In genomic region chr7:55054252-55054651, GRCh38 we compare ENCODE assay signal across 14 cellular contexts. TPM values are rescaled to one million over a fixed set of nuclear protein-coding genes. Genes with fewer than 3 reads are reported as not detected.
A peak's percentile ranks its signal among the peaks of the same experiment; 100 is the strongest.
DNase-seq lines count a peak whose midpoint lies in the region; ATAC-seq and TF ChIP-seq lines count a peak whose summit lies in the region.
"Had no signal": no experiment of that assay in that cellular context is flagged by ENCODE, and none has a peak within 500 bp of the region (broad histone marks: within the 10 kb centered on the region; RNA-seq: fewer than 3 reads in every experiment).

No MANE protein-coding gene starts in this region.

- H3K27ac ChIP-seq in breast epithelium (peak overlapping the region; percentile 83 to 92), mesenchymal stem cell (ENCODE audit: low read length, poor library complexity, severe bottlenecking) (peak overlapping the region; percentile 17), smooth muscle cell (ENCODE audit: low read depth) (peak overlapping the region; percentile 94)

- no peaks in the 10 kb centered on the region for H3K27me3 ChIP-seq in breast epithelium
- H3K27me3 ChIP-seq in mesenchymal stem cell (ENCODE audit: control insufficient read depth in 1 of 2, insufficient read depth in 1 of 2, low read length in 2 of 2), result no peaks in the 10 kb centered on the region
- no peaks in the 10 kb centered on the region for H3K27me3 ChIP-seq in smooth muscle cell (ENCODE audit: low read depth)

- WGBS in mesenchymal stem cell, result 96% methylated on average over 9 of the region's 9 CpGs
- 81% methylated on average over 9 of the region's 9 CpGs for WGBS in smooth muscle cell (ENCODE audit: low lambda C conversion rate)

- intact Hi-C loops in breast epithelium (cut with DNase I; ENCODE audit: low total_unique reads), result no loop called here

- H2BK15ac ChIP-seq in mesenchymal stem cell (ENCODE audit: low read depth, poor library complexity, severe bottlenecking), result no peak overlapping the region

- H3K4me3 ChIP-seq in breast epithelium (peak overlapping the region in 2 of 3 donors; percentile 15 to 49), mesenchymal stem cell (ENCODE audit: insufficient read depth in 1 of 2, low read depth in 1 of 2, low read length in 2 of 2) (peak overlapping the region in 1 of 2 experiments; percentile 21), smooth muscle cell (no peak overlapping the region)

- no peaks in the 10 kb centered on the region for H4K20me1 ChIP-seq in smooth muscle cell (ENCODE audit: low read depth)

- peak overlapping the region; percentile 86 for H4K91ac ChIP-seq in mesenchymal stem cell (ENCODE audit: low read length)

- H3K4me1 ChIP-seq in breast epithelium (peaks cover 7 to 18% of the 10 kb centered on the region in 2 donors), mesenchymal stem cell (ENCODE audit: control insufficient read depth, insufficient read depth, low read depth, low read length) (peaks cover 35% of the 10 kb centered on the region), smooth muscle cell (ENCODE audit: low read depth) (peaks cover 3% of the 10 kb centered on the region)

- H3K9me3 ChIP-seq in breast epithelium (no peaks in the 10 kb centered on the region), mesenchymal stem cell (ENCODE audit: control insufficient read depth, low read length) (no peaks in the 10 kb centered on the region), smooth muscle cell (replicated peaks; ENCODE audit: low read depth) (no peaks in the 10 kb centered on the region)
- H3K9me3 ChIP-seq: SK-N-SH had no signal

- H4K8ac ChIP-seq in mesenchymal stem cell (ENCODE audit: low read length), result peak overlapping the region; percentile 69

- no peak for TF ChIP-seq POLR2A in breast epithelium (IDR thresholded peaks at IDR 0.05)

- H3K9ac ChIP-seq in mesenchymal stem cell (ENCODE audit: low read length) (peak overlapping the region; percentile 64), smooth muscle cell (ENCODE audit: low read depth) (peak overlapping the region; percentile 75)

- peak overlapping the region; percentile 57 to 96 for H2BK12ac ChIP-seq in mesenchymal stem cell (ENCODE audit: low read length in 2 of 2)

- peak overlapping the region in 1 of 2 experiments; percentile 58 for H3K4ac ChIP-seq in mesenchymal stem cell (ENCODE audit: low read depth in 1 of 2, low read length in 2 of 2)

- ATAC-seq in HG03175 (IDR thresholded peaks at IDR 0.05; ENCODE audit: unreplicated experiment), result no peak
- ATAC-seq: activated CD8-positive, alpha-beta T cell treated with anti-CD3 and anti-CD28 coated beads, Interleukin-2, amount 10 ng/mL, durations not matched to agents 7 days and 5 days had no signal

- no peaks in the 10 kb centered on the region for H3K36me3 ChIP-seq in breast epithelium
- H3K36me3 ChIP-seq in mesenchymal stem cell (ENCODE audit: control insufficient read depth in 1 of 2, insufficient read depth in 2 of 2, low read depth in 1 of 2, low read length in 2 of 2), result peaks cover 0 to 5% of the 10 kb centered on the region in 2 experiments
- no peaks in the 10 kb centered on the region for H3K36me3 ChIP-seq in smooth muscle cell (ENCODE audit: low read depth)

- peak overlapping the region in 1 of 2 experiments; percentile 94 for H3K18ac ChIP-seq in mesenchymal stem cell (ENCODE audit: low read depth in 1 of 2, low read length in 2 of 2)

- TF ChIP-seq CTCF in breast epithelium (IDR thresholded peaks at IDR 0.05) (no peak), smooth muscle cell (IDR thresholded peaks at IDR 0.05; ENCODE audit: borderline replicate concordance, insufficient read depth, poor library complexity, severe bottlenecking) (no peak)

- H3F3A ChIP-seq in smooth muscle cell (ENCODE audit: low read depth), result peaks cover 4% of the 10 kb centered on the region

- peaks cover 26% of the 10 kb centered on the region for H3K79me1 ChIP-seq in mesenchymal stem cell (replicated peaks; ENCODE audit: low read length, poor library complexity, severe bottlenecking)

- H2AK5ac ChIP-seq in mesenchymal stem cell (ENCODE audit: low read length, severe bottlenecking), result peak overlapping the region; percentile 63

- peak; percentile 19 for DNase-seq in EH (ENCODE audit: low read depth)
- DNase-seq in breast epithelium (ENCODE audit: low spot score in 2 of 2), result peak in 1 of 2 donors; percentile 59
- DNase-seq in mesenchymal stem cell, result no peak
- no peak for DNase-seq in smooth muscle cell (lab: John Stamatoyannopoulos, UW; ENCODE audit: unreplicated experiment)
- DNase-seq in activated naive CD4-positive, alpha-beta T cell treated with anti-CD3 and anti-CD28 coated beads, Interleukin-2, amount 50 U/mL, for 16 hours, result no peak
- no peak for DNase-seq in 8988T
- no peak for DNase-seq in T-helper 1 cell
- DNase-seq: activated CD8-positive, alpha-beta T cell treated with anti-CD3 and anti-CD28 coated beads, Interleukin-2, amount 10 ng/mL, durations not matched to agents 7 days and 5 days; effector CD4-positive, alpha-beta T cell; KG1; NCI-H1417 treated with DMSO at 0.1 percent for 48 hours; SK-N-SH; stimulated activated CD4-positive, alpha-beta T cell treated with anti-CD3 and anti-CD28 coated beads, Interleukin-4, amount 100 ng/mL, for 1 hour had no signal

- H3K23ac ChIP-seq in mesenchymal stem cell (ENCODE audit: low read length in 2 of 2), result no peak overlapping the region

- H3K4me2 ChIP-seq in mesenchymal stem cell (ENCODE audit: low read length, poor library complexity, severe bottlenecking) (no peak overlapping the region), smooth muscle cell (peak overlapping the region; percentile 68)
- H3K4me2 ChIP-seq: SK-N-SH had no signal

- H2BK5ac ChIP-seq in mesenchymal stem cell (ENCODE audit: low read depth, low read length, poor library complexity, severe bottlenecking), result no peak overlapping the region

- H2AFZ ChIP-seq in mesenchymal stem cell (ENCODE audit: low read depth, low read length) (no peak overlapping the region), smooth muscle cell (ENCODE audit: low read depth) (no peak overlapping the region)

- no peak overlapping the region for H3K14ac ChIP-seq in mesenchymal stem cell (ENCODE audit: low read length in 2 of 2)

- no peak overlapping the region for H2BK120ac ChIP-seq in mesenchymal stem cell (ENCODE audit: low read depth, low read length)

- peaks cover 35% of the 10 kb centered on the region for H3K79me2 ChIP-seq in smooth muscle cell (ENCODE audit: low read depth)

RNA-seq across cellular contexts. Expression of gene EGFR, which starts 35.4 kb away (rescaled TPM):
- total RNA-seq in breast epithelium, result 100 to 1,000 TPM in 1 of 3 donors, 10 to 100 TPM in 2; 61.9 to 164 (median 65.0) TPM
- polyA plus RNA-seq in mesenchymal stem cell (2013, experiment 1 of 2), result 15.8 TPM
- polyA plus RNA-seq in mesenchymal stem cell (2013, experiment 2 of 2), result 15.1 TPM
- total RNA-seq in smooth muscle cell, result 21.6 and 31.1 TPM in 2 replicates
- 9.0 and 20.5 TPM in 2 replicates for polyA plus RNA-seq in smooth muscle cell
- total RNA-seq: activated CD8-positive, alpha-beta T cell treated with anti-CD3 and anti-CD28 coated beads, Interleukin-2, amount 10 ng/mL, durations not matched to agents 7 days and 5 days had no signal

Comparison
In these comparisons a context has a peak if more than half of its experiments do, and no peak if none do; other contexts are left out.
1. H3K27ac ChIP-seq: peak in every context shown above with its lines; median percentile 94 in smooth muscle cell; 88 in breast epithelium; 17 in mesenchymal stem cell.